In genomic region chr10:15210521-15210920, GRCh38 we compare ENCODE assay signal across 6 cellular contexts.
"Had no signal": no experiment of that assay in that cellular context is flagged by ENCODE, and none has a peak within 500 bp of the region (broad histone marks: within the 10 kb centered on the region; RNA-seq: fewer than 3 reads in every experiment).

No MANE protein-coding gene starts in this region.

- H3K9me3 ChIP-seq: lower lobe of right lung, prostate gland, right lobe of liver, transverse colon had no signal

- H3K4me3 ChIP-seq: lower lobe of right lung, prostate gland, right lobe of liver, transverse colon had no signal

- H3K9me3 Mint-ChIP-seq: activated T-cell treated with anti-CD3 and anti-CD28 coated beads, Interleukin-2, amount 50 U/mL, for 4 hours; dendritic cell treated with granulocyte-macrophage colony-stimulating factor and Interleukin-4, amounts not matched to agents 40 ng/mL and 50 ng/mL, for 4 days had no signal

- H3K27ac Mint-ChIP-seq: dendritic cell treated with granulocyte-macrophage colony-stimulating factor and Interleukin-4, amounts not matched to agents 40 ng/mL and 50 ng/mL, for 4 days had no signal

- H3K4me1 ChIP-seq: prostate gland, right lobe of liver, transverse colon had no signal

- H3K27me3 ChIP-seq: right lobe of liver, transverse colon had no signal

- H3K27ac ChIP-seq: lower lobe of right lung, prostate gland, right lobe of liver, transverse colon had no signal

- H3K36me3 ChIP-seq: lower lobe of right lung, right lobe of liver, transverse colon had no signal

- H3K4me3 Mint-ChIP-seq: dendritic cell treated with granulocyte-macrophage colony-stimulating factor and Interleukin-4, amounts not matched to agents 40 ng/mL and 50 ng/mL, for 4 days had no signal
